15 cellular contexts compared by ENCODE assay signal in genomic region chr22:48464246-48464645, GRCh38.
DNase-seq lines count a peak whose midpoint lies in the region; ATAC-seq and TF ChIP-seq lines count a peak whose summit lies in the region.
"Had no signal": no experiment of that assay in that cellular context is flagged by ENCODE, and none has a peak within 500 bp of the region (broad histone marks: within the 10 kb centered on the region; RNA-seq: fewer than 3 reads in every experiment).

No MANE protein-coding gene starts in this region.

- peak; percentile 6 for DNase-seq in NCI-H345 (lab: John Stamatoyannopoulos, UW)
- no peak for DNase-seq in NCI-H345 treated with DMSO at 0.1 percent for 48 hours (lab: John Stamatoyannopoulos, UW; ENCODE audit: unreplicated experiment)
- DNase-seq in NCI-H69 (lab: John Stamatoyannopoulos, UW), result peak; percentile 51
- DNase-seq in mesenteric fat pad (ENCODE audit: low spot score), result peak; percentile 47
- peak; percentile 51 for DNase-seq in upper lobe of right lung
- no peak for DNase-seq in AML-193 (lab: John Stamatoyannopoulos, UW)
- DNase-seq in glutamatergic neuron, result no peak
- DNase-seq: 8988T; CD4-positive, CD25-positive, alpha-beta regulatory T cell; DMS79; H9 had no signal

- no peak for ATAC-seq in upper lobe of right lung
- ATAC-seq in GM18867 (IDR thresholded peaks at IDR 0.05; ENCODE audit: unreplicated experiment), result no peak
- ATAC-seq: GM12878, GM23338 had no signal

- H3K9me3 Mint-ChIP-seq in glutamatergic neuron (ENCODE audit: unreplicated experiment), result peaks cover 17% of the 10 kb centered on the region

- no peaks in the 10 kb centered on the region for H3K4me1 Mint-ChIP-seq in glutamatergic neuron (ENCODE audit: low read depth, unreplicated experiment)
- H3K4me1 Mint-ChIP-seq: CD4-positive, CD25-positive, alpha-beta regulatory T cell had no signal

- peaks cover 6% of the 10 kb centered on the region for H3K27me3 ChIP-seq in upper lobe of right lung
- H3K27me3 ChIP-seq: BLaER1 treated with 17β-estradiol and CSF1 and Interleukin-3, amounts not matched to agents 10 nM and 100 nM had no signal

- intact Hi-C loops in upper lobe of right lung (cut with DNase I), result no loop called here

- no peak overlapping the region for H3K27ac Mint-ChIP-seq in glutamatergic neuron (ENCODE audit: unreplicated experiment)
- H3K27ac Mint-ChIP-seq: GM23338 had no signal

- no peak overlapping the region for H3K4me3 ChIP-seq in upper lobe of right lung
- H3K4me3 ChIP-seq: BLaER1 treated with 17β-estradiol and CSF1 and Interleukin-3, amounts not matched to agents 10 nM and 100 nM; GM12878; GM23338 had no signal

- no peaks in the 10 kb centered on the region for H3K36me3 ChIP-seq in upper lobe of right lung
- H3K36me3 ChIP-seq: BLaER1 treated with 17β-estradiol and CSF1 and Interleukin-3, amounts not matched to agents 10 nM and 100 nM had no signal

- H3K4me3 Mint-ChIP-seq in glutamatergic neuron (ENCODE audit: unreplicated experiment), result no peak overlapping the region
- H3K4me3 Mint-ChIP-seq: CD4-positive, CD25-positive, alpha-beta regulatory T cell; GM23338; H9 had no signal

- H3K27me3 Mint-ChIP-seq in glutamatergic neuron (ENCODE audit: unreplicated experiment), result peaks cover 4% of the 10 kb centered on the region
- H3K27me3 Mint-ChIP-seq: CD4-positive, CD25-positive, alpha-beta regulatory T cell had no signal

- no peaks in the 10 kb centered on the region for H3K4me1 ChIP-seq in upper lobe of right lung
- H3K4me1 ChIP-seq: BLaER1 treated with 17β-estradiol and CSF1 and Interleukin-3, amounts not matched to agents 10 nM and 100 nM had no signal

- H3K27ac ChIP-seq in upper lobe of right lung, result no peak overlapping the region
- H3K27ac ChIP-seq: BLaER1 treated with 17β-estradiol and CSF1 and Interleukin-3, amounts not matched to agents 10 nM and 100 nM had no signal

- H3K36me3 Mint-ChIP-seq in glutamatergic neuron (ENCODE audit: unreplicated experiment), result no peaks in the 10 kb centered on the region
- H3K36me3 Mint-ChIP-seq: CD4-positive, CD25-positive, alpha-beta regulatory T cell had no signal

- no peaks in the 10 kb centered on the region for H3K9me3 ChIP-seq in upper lobe of right lung
- H3K9me3 ChIP-seq: BLaER1 treated with 17β-estradiol and CSF1 and Interleukin-3, amounts not matched to agents 10 nM and 100 nM had no signal

- no peak for TF ChIP-seq CTCF in upper lobe of right lung (IDR thresholded peaks at IDR 0.05)
- no peak for TF ChIP-seq CTCF in glutamatergic neuron (IDR thresholded peaks at IDR 0.05; ENCODE audit: partially characterized antibody, unreplicated experiment)

Comparison
In these comparisons a context has a peak if more than half of its experiments do, and no peak if none do; other contexts are left out.
1. DNase-seq: peak in NCI-H345 (single experiment), NCI-H69 (single experiment), mesenteric fat pad (single experiment) and upper lobe of right lung (single experiment); none in NCI-H345 treated with DMSO at 0.1 percent for 48 hours (single experiment), AML-193 (0 of 2) and glutamatergic neuron (single experiment).